ENCODE assay signal across 7 cellular contexts in genomic region chr12:343026-343425, GRCh38. TPM values are rescaled to one million over a fixed set of nuclear protein-coding genes. Genes with fewer than 3 reads are reported as not detected.
DNase-seq lines count a peak whose midpoint lies in the region; ATAC-seq, FAIRE-seq and TF ChIP-seq lines count a peak whose summit lies in the region.
"Not testable (repeated sequence)": the region's sequence is repeated elsewhere in the genome, so short reads cannot be mapped to it uniquely, and the experiment has no call there.

No MANE protein-coding gene starts in this region.

- POLR2A ChIA-PET in K562 (lab: Yijun Ruan, JAX): not testable (repeated sequence)

- not testable (repeated sequence) for H3F3A ChIP-seq in GM23338 (replicated peaks; ENCODE audit: low read depth)

- not testable (repeated sequence) for TF ChIP-seq CTCF in GM23338 (conservative IDR thresholded peaks at IDR 0.05; ENCODE audit: low read depth in 2 of 2); WERI-Rb-1 (IDR thresholded peaks at IDR 0.05; ENCODE audit: low read depth, low read length); K562 (IDR thresholded peaks at IDR 0.05 in 2 of 3, conservative IDR thresholded peaks at IDR 0.05 in 1 of 3; ENCODE audit: insufficient read depth in 2 of 3, low read depth in 1 of 3, low read length in 3 of 3); glutamatergic neuron (IDR thresholded peaks at IDR 0.05; ENCODE audit: partially characterized antibody, unreplicated experiment); progenitor cell of endocrine pancreas (IDR thresholded peaks at IDR 0.05; ENCODE audit: unreplicated experiment)

- not testable (repeated sequence) for H3K27ac ChIP-seq in GM23338 (ENCODE audit: low read depth); WERI-Rb-1; K562 (ENCODE audit: extremely low read depth, low read depth, low read length); mesendoderm (ENCODE audit: low read depth, low read length)

- BruUV-seq in K562 (replicated peaks; lab: Mats Ljungman, UMichigan): not testable (repeated sequence)

- not testable (repeated sequence) for H3K4me3 ChIP-seq in GM23338; WERI-Rb-1 (ENCODE audit: low read depth, low read length); K562; mesendoderm (ENCODE audit: low read length)

- peaks cover 59% of the 10 kb centered on the region for H3K36me3 Mint-ChIP-seq in GM23338 (ENCODE audit: low read depth)
- H3K36me3 Mint-ChIP-seq in glutamatergic neuron (ENCODE audit: unreplicated experiment): not testable (repeated sequence)
- peaks cover 68% of the 10 kb centered on the region for H3K36me3 Mint-ChIP-seq in progenitor cell of endocrine pancreas (ENCODE audit: insufficient read depth)

- not testable (repeated sequence) for H3K27ac Mint-ChIP-seq in GM23338; glutamatergic neuron (ENCODE audit: unreplicated experiment); progenitor cell of endocrine pancreas

- not testable (repeated sequence) for H4K5ac ChIP-seq in mesendoderm (ENCODE audit: low read length)

- not testable (repeated sequence) for TF ChIP-seq POLR2A in K562 (conservative IDR thresholded peaks at IDR 0.05)

- H3K9ac ChIP-seq in K562 (ENCODE audit: insufficient read depth in 1 of 2, low read depth in 2 of 2, low read length in 2 of 2); mesendoderm (ENCODE audit: low read length): not testable (repeated sequence)

- intact Hi-C loops in K562 (cut with micrococcal nuclease): not testable (repeated sequence)

- ATAC-seq in GM23338: peak; percentile 28; the same call in 1 of the 3 replicates
- ATAC-seq in K562: not testable (repeated sequence)

- H3K4me2 ChIP-seq in GM23338; K562 (ENCODE audit: insufficient read depth, low read length); mesendoderm (ENCODE audit: low read length): not testable (repeated sequence)

- H2BK5ac ChIP-seq in mesendoderm (ENCODE audit: low read length): not testable (repeated sequence)

- peaks cover 10% of the 10 kb centered on the region; the same call in 1 of the 2 replicates for H3K36me3 ChIP-seq in GM23338 (ENCODE audit: insufficient read depth)
- peaks cover 37% of the 10 kb centered on the region for H3K36me3 ChIP-seq in WERI-Rb-1
- H3K36me3 ChIP-seq in K562 (ENCODE audit: control insufficient read depth, insufficient read depth, low read length): peaks cover 14% of the 10 kb centered on the region; the same call in 2 of the 3 replicates
- H3K36me3 ChIP-seq in mesendoderm (ENCODE audit: control insufficient read depth, insufficient read depth, low read length): not testable (repeated sequence)

- TF ChIP-seq RAD21 in K562 (CRISPR knock-in tag; conservative IDR thresholded peaks at IDR 0.05 in 1 of 2, IDR thresholded peaks at IDR 0.05 in 1 of 2): not testable (repeated sequence)

- H2BK15ac ChIP-seq in mesendoderm (replicated peaks; ENCODE audit: low read depth): not testable (repeated sequence)

- H3K27me3 Mint-ChIP-seq in GM23338 (ENCODE audit: insufficient read depth, low read depth, poor library complexity); glutamatergic neuron (ENCODE audit: unreplicated experiment); progenitor cell of endocrine pancreas: not testable (repeated sequence)

- H3K4me1 Mint-ChIP-seq in GM23338; glutamatergic neuron (ENCODE audit: low read depth, unreplicated experiment): not testable (repeated sequence)
- peaks cover 13% of the 10 kb centered on the region for H3K4me1 Mint-ChIP-seq in progenitor cell of endocrine pancreas (ENCODE audit: low read depth)

- not testable (repeated sequence) for H3K4me3 Mint-ChIP-seq in GM23338; glutamatergic neuron (ENCODE audit: unreplicated experiment); progenitor cell of endocrine pancreas (ENCODE audit: low read depth)

- in situ Hi-C loops in K562 (cut with MboI): not testable (repeated sequence)

- H3K9me3 ChIP-seq in WERI-Rb-1 (ENCODE audit: severe bottlenecking); K562 (replicated peaks; ENCODE audit: control insufficient read depth, insufficient read depth, low read depth, low read length): not testable (repeated sequence)

- H3K27me3 ChIP-seq in GM23338 (ENCODE audit: insufficient read depth); WERI-Rb-1 (ENCODE audit: insufficient read depth, low read depth, severe bottlenecking); K562 (ENCODE audit: control insufficient read depth in 2 of 2, insufficient read depth in 2 of 2, low read length in 2 of 2); mesendoderm (ENCODE audit: insufficient read depth, low read length, poor library complexity): not testable (repeated sequence)

- not testable (repeated sequence) for H3K18ac ChIP-seq in mesendoderm (ENCODE audit: low read length)

- TF ChIP-seq EP300 in K562 (IDR thresholded peaks at IDR 0.05; ENCODE audit: low read length): not testable (repeated sequence)

- not testable (repeated sequence) for H4K8ac ChIP-seq in mesendoderm (ENCODE audit: low read depth, low read length)

- H2BK120ac ChIP-seq in mesendoderm (ENCODE audit: low read depth, low read length): not testable (repeated sequence)

- 82% methylated on average over 5 of the region's 7 CpGs for WGBS in K562 (ENCODE audit: insufficient coverage, low coverage, missing lambda C conversion rate)
- no CpG with 5 or more reads among the region's 7 CpGs for WGBS in mesendoderm (ENCODE audit: extremely low coverage, insufficient coverage, low lambda C conversion rate)

- DNase-seq in GM23338 (ENCODE audit: low spot score) (peak; percentile 12), WERI-Rb-1 (peak; percentile 8), K562 (ENCODE audit: extremely low read depth in 1 of 4, low spot score in 3 of 4) (peak in 1 of 4 experiments; percentile 22), glutamatergic neuron (peak; percentile 19), islet precursor cell (peak; percentile 60), mesendoderm (peak; percentile 25), progenitor cell of endocrine pancreas (ENCODE audit: low spot score, unreplicated experiment) (peak; percentile 17)

- not testable (repeated sequence) for H3K56ac ChIP-seq in mesendoderm (ENCODE audit: low read length)

- not testable (repeated sequence) for H3K4ac ChIP-seq in mesendoderm (ENCODE audit: low read depth, low read length)

- not testable (repeated sequence) for H2AFZ ChIP-seq in GM23338; K562 (ENCODE audit: low read depth, low read length)

- H3K9me1 ChIP-seq in K562 (ENCODE audit: control insufficient read depth, insufficient read depth, low read length): not testable (repeated sequence)

- CTCF ChIA-PET in K562 (lab: Yijun Ruan, JAX; ENCODE audit: low intra/inter-chr PET ratio): interaction anchor here (0.6 kb wide), 1 partner anchor 66 kb away, joined by 4 read pairs; no protein-coding TSS in a partner anchor

- not testable (repeated sequence) for H3K9me2 ChIP-seq in GM23338 (ENCODE audit: insufficient read depth)

- H3K9me3 Mint-ChIP-seq in GM23338; glutamatergic neuron (ENCODE audit: unreplicated experiment); progenitor cell of endocrine pancreas (ENCODE audit: low read depth): not testable (repeated sequence)

- not testable (repeated sequence) for H4K20me1 ChIP-seq in GM23338 (replicated peaks; ENCODE audit: insufficient read depth); K562 (replicated peaks; ENCODE audit: control insufficient read depth, insufficient read depth, low read length)

- FAIRE-seq in K562 (lab: Jason Lieb, UNC): not testable (repeated sequence)

- not testable (repeated sequence) for H3K4me1 ChIP-seq in GM23338 (ENCODE audit: insufficient read depth); K562 (replicated peaks in 1 of 2; ENCODE audit: control insufficient read depth in 2 of 2, insufficient read depth in 2 of 2, low read length in 2 of 2); mesendoderm (ENCODE audit: control insufficient read depth, low read depth, low read length)

- H3K79me2 ChIP-seq in GM23338 (replicated peaks; ENCODE audit: insufficient read depth): peaks cover 19% of the 10 kb centered on the region
- H3K79me2 ChIP-seq in K562 (ENCODE audit: control insufficient read depth, insufficient read depth, low read length); mesendoderm (ENCODE audit: control insufficient read depth, insufficient read depth, low read length): not testable (repeated sequence)

- H3K23ac ChIP-seq in mesendoderm (ENCODE audit: low read length): not testable (repeated sequence)

- not testable (repeated sequence) for H3K79me1 ChIP-seq in mesendoderm (ENCODE audit: low read length)

- not testable (repeated sequence) for H2AK5ac ChIP-seq in mesendoderm (ENCODE audit: low read length)

RNA-seq across cellular contexts. Expression of gene KDM5A, which starts 46.1 kb away (rescaled TPM):
- 41.6 and 48.3 TPM in 2 replicates for total RNA-seq in GM23338 (2014; rRNA removed; shearing (Covaris generic))
- 36.8 and 47.1 TPM in 2 replicates for polyA plus RNA-seq in GM23338 (2016; fragmentation: Nextera tagmentation; extraction: Ambion mirVana)
- total RNA-seq in K562 (2011; cell fraction: chromatin; rRNA removed; ENCODE audit: low replicate concordance): 51.3 and 94.3 TPM in 2 replicates
- 27.3 and 35.1 TPM in 2 replicates for total RNA-seq in K562 (2011; cell fraction: nucleolus; rRNA removed)
- total RNA-seq in K562 (2011; cell fraction: nucleoplasm; rRNA removed): 41.6 and 54.0 TPM in 2 replicates
- 12.5 and 18.2 TPM in 2 replicates for total RNA-seq in K562 (2014; rRNA removed)
- 21.3 and 24.5 TPM in 2 replicates for total RNA-seq in K562 (2014; rRNA removed; fragmentation: Illumina TruSeq; extraction: Trizol)
- total RNA-seq in K562 (2015; rRNA removed; fragmentation: Illumina TruSeq; extraction: Trizol): 19.6 and 22.7 TPM in 2 replicates
- 30.5 and 35.1 TPM in 2 replicates for total RNA-seq in K562 (2021)
- polyA plus RNA-seq in K562 (2011; rRNA removed): 12.1 and 13.1 TPM in 2 replicates
- 8.8 and 9.6 TPM in 2 replicates for polyA plus RNA-seq in K562 (2011; cell fraction: cytosol; rRNA removed)
- 18.2 and 19.0 TPM in 2 replicates for polyA plus RNA-seq in K562 (2011; cell fraction: nucleus; rRNA removed)
- polyA plus RNA-seq in K562 (2012): 10.6 and 13.8 TPM in 2 replicates
- 10.8 and 11.2 TPM in 2 replicates for polyA plus RNA-seq in K562 (2014; fragmentation: Illumina TruSeq; extraction: Trizol)
- polyA plus RNA-seq in K562 (2014; fragmentation: Nextera tagmentation; extraction: Ambion mirVana): 1 to 10 TPM; 5.5 to 6.0 TPM
- 4.7 and 7.2 TPM in 2 replicates for polyA plus RNA-seq in K562 (2014; rRNA removed)
- 90.1 and 92.6 TPM in 2 replicates for polyA minus RNA-seq in K562 (2011; rRNA and poly(A)+ RNA removed)
- polyA minus RNA-seq in K562 (2011; cell fraction: cytosol; rRNA and poly(A)+ RNA removed): 26.8 and 38.8 TPM in 2 replicates
- polyA minus RNA-seq in K562 (2011; cell fraction: nucleus; rRNA and poly(A)+ RNA removed): 34.2 and 58.9 TPM in 2 replicates
- 86.4 TPM for total RNA-seq in glutamatergic neuron (ENCODE audit: unreplicated experiment)
- 21.6 TPM for polyA plus RNA-seq in mesendoderm (2013, experiment 1 of 2)
- polyA plus RNA-seq in mesendoderm (2013, experiment 2 of 2): 20.8 TPM
- total RNA-seq in progenitor cell of endocrine pancreas: 137 and 138 TPM in 2 replicates

RNA-seq across cellular contexts. Expression of gene CCDC77, which starts 58.4 kb away (rescaled TPM):
- total RNA-seq in GM23338 (2014; rRNA removed; shearing (Covaris generic)): 26.7 and 26.8 TPM in 2 replicates
- 24.7 and 25.0 TPM in 2 replicates for polyA plus RNA-seq in GM23338 (2016; fragmentation: Nextera tagmentation; extraction: Ambion mirVana)
- total RNA-seq in K562 (2011; cell fraction: chromatin; rRNA removed; ENCODE audit: low replicate concordance): 31.2 and 51.0 TPM in 2 replicates
- 13.5 and 18.4 TPM in 2 replicates for total RNA-seq in K562 (2011; cell fraction: nucleolus; rRNA removed)
- total RNA-seq in K562 (2011; cell fraction: nucleoplasm; rRNA removed): 18.8 and 20.5 TPM in 2 replicates
- total RNA-seq in K562 (2014; rRNA removed): 15.8 and 21.6 TPM in 2 replicates
- total RNA-seq in K562 (2014; rRNA removed; fragmentation: Illumina TruSeq; extraction: Trizol): 26.5 and 27.8 TPM in 2 replicates
- total RNA-seq in K562 (2015; rRNA removed; fragmentation: Illumina TruSeq; extraction: Trizol): 21.0 and 22.2 TPM in 2 replicates
- total RNA-seq in K562 (2021): 10.5 and 11.9 TPM in 2 replicates
- 16.1 and 16.3 TPM in 2 replicates for polyA plus RNA-seq in K562 (2011; rRNA removed)
- 3.0 and 5.9 TPM in 2 replicates for polyA plus RNA-seq in K562 (2011; cell fraction: cytosol; rRNA removed)
- polyA plus RNA-seq in K562 (2011; cell fraction: nucleus; rRNA removed): 11.5 and 14.2 TPM in 2 replicates
- polyA plus RNA-seq in K562 (2012): 9.5 and 10.3 TPM in 2 replicates
- polyA plus RNA-seq in K562 (2014; fragmentation: Illumina TruSeq; extraction: Trizol): 21.2 and 21.8 TPM in 2 replicates
- 10 to 100 TPM; 11.8 to 17.8 TPM for polyA plus RNA-seq in K562 (2014; fragmentation: Nextera tagmentation; extraction: Ambion mirVana)
- 14.8 and 26.4 TPM in 2 replicates for polyA plus RNA-seq in K562 (2014; rRNA removed)
- 16.5 and 25.1 TPM in 2 replicates for polyA minus RNA-seq in K562 (2011; rRNA and poly(A)+ RNA removed)
- polyA minus RNA-seq in K562 (2011; cell fraction: cytosol; rRNA and poly(A)+ RNA removed): 5.0 and 10.1 TPM in 2 replicates
- 6.5 and 13.8 TPM in 2 replicates for polyA minus RNA-seq in K562 (2011; cell fraction: nucleus; rRNA and poly(A)+ RNA removed)
- total RNA-seq in glutamatergic neuron (ENCODE audit: unreplicated experiment): 17.1 TPM
- 19.5 TPM for polyA plus RNA-seq in mesendoderm (2013, experiment 1 of 2)
- polyA plus RNA-seq in mesendoderm (2013, experiment 2 of 2): 21.2 TPM
- total RNA-seq in progenitor cell of endocrine pancreas: 33.4 and 38.8 TPM in 2 replicates
